In genomic region chr17:74520790-74521480, GRCh38 we compare ENCODE assay signal across 11 cellular contexts. TPM values are rescaled to one million over a fixed set of nuclear protein-coding genes. Genes with fewer than 3 reads are reported as not detected.
A peak's percentile ranks its signal among the peaks of the same experiment; 100 is the strongest.
DNase-seq lines count a peak whose midpoint lies in the region; ATAC-seq lines count a peak whose summit lies in the region.
"Had no signal": no experiment of that assay in that cellular context is flagged by ENCODE, and none has a peak within 500 bp of the region (broad histone marks: within the 10 kb centered on the region; RNA-seq: fewer than 3 reads in every experiment).

No MANE protein-coding gene starts in this region.

- peaks cover 0 to 2% of the 10 kb centered on the region in 2 donors for H3K27me3 ChIP-seq in duodenal mucosa (ENCODE audit: control insufficient read depth in 1 of 2, insufficient read depth in 2 of 2, low read length in 2 of 2)

- peaks cover 0 to 5% of the 10 kb centered on the region in 2 donors for H3K9me3 ChIP-seq in duodenal mucosa (ENCODE audit: control insufficient read depth in 1 of 2, low read length in 2 of 2)

- no peak overlapping the region for H3K4me3 ChIP-seq in duodenal mucosa (ENCODE audit: low read depth in 1 of 2, low read length in 2 of 2)
- H3K4me3 ChIP-seq: PC-9 had no signal

- no peak for ATAC-seq in stimulated activated naive CD8-positive, alpha-beta T cell treated with anti-CD3 and anti-CD28 coated beads, Interleukin-15, amount 100 ng/mL, for 72 hours
- ATAC-seq in GM21529 (IDR thresholded peaks at IDR 0.05; ENCODE audit: unreplicated experiment): no peak

- H3K4me3 Mint-ChIP-seq in stimulated activated naive CD8-positive, alpha-beta T cell treated with anti-CD3 and anti-CD28 coated beads, Interleukin-15, Interleukin-2, amounts not matched to agents 100 ng/mL and 50 ng/mL, for 24 hours: no peak overlapping the region
- H3K4me3 Mint-ChIP-seq in stimulated activated naive CD8-positive, alpha-beta T cell treated with anti-CD3 and anti-CD28 coated beads, Interleukin-15, amount 100 ng/mL, for 72 hours: no peak overlapping the region

- peaks cover 23% of the 10 kb centered on the region for H3K27me3 Mint-ChIP-seq in stimulated activated naive CD8-positive, alpha-beta T cell treated with anti-CD3 and anti-CD28 coated beads, Interleukin-15, Interleukin-2, amounts not matched to agents 100 ng/mL and 50 ng/mL, for 24 hours
- peaks cover 51% of the 10 kb centered on the region for H3K27me3 Mint-ChIP-seq in stimulated activated naive CD8-positive, alpha-beta T cell treated with anti-CD3 and anti-CD28 coated beads, Interleukin-15, amount 100 ng/mL, for 72 hours

- no peaks in the 10 kb centered on the region for H3K36me3 Mint-ChIP-seq in stimulated activated naive CD8-positive, alpha-beta T cell treated with anti-CD3 and anti-CD28 coated beads, Interleukin-15, Interleukin-2, amounts not matched to agents 100 ng/mL and 50 ng/mL, for 24 hours (ENCODE audit: low read depth)

- H3K4me1 ChIP-seq in duodenal mucosa (ENCODE audit: control insufficient read depth in 1 of 2, insufficient read depth in 2 of 2, low read length in 2 of 2): no peaks in the 10 kb centered on the region

- peak overlapping the region; percentile 62 for H3K27ac ChIP-seq in duodenal mucosa (ENCODE audit: low read depth, low read length)
- H3K27ac ChIP-seq: PC-9 had no signal

- H3K9me3 Mint-ChIP-seq in stimulated activated naive CD8-positive, alpha-beta T cell treated with anti-CD3 and anti-CD28 coated beads, Interleukin-15, Interleukin-2, amounts not matched to agents 100 ng/mL and 50 ng/mL, for 24 hours: peaks cover 15% of the 10 kb centered on the region
- peaks cover 16 to 28% of the 10 kb centered on the region in 2 donors for H3K9me3 Mint-ChIP-seq in stimulated activated naive CD8-positive, alpha-beta T cell treated with anti-CD3 and anti-CD28 coated beads, Interleukin-15, amount 100 ng/mL, for 72 hours

- no peak for DNase-seq in stimulated activated naive CD8-positive, alpha-beta T cell treated with anti-CD3 and anti-CD28 coated beads, Interleukin-15, amount 100 ng/mL, for 72 hours
- DNase-seq in mucosa of gallbladder (ENCODE audit: low spot score) (peak; percentile 30), RKO (ENCODE audit: low spot score) (no peak), NCI-H446 treated with DMSO at 0.1 percent for 48 hours (lab: John Stamatoyannopoulos, UW) (no peak)
- DNase-seq in activated naive CD4-positive, alpha-beta T cell (lab: John Stamatoyannopoulos, UW): no peak
- DNase-seq: PC-9 had no signal

- H3K9ac ChIP-seq in duodenal mucosa (ENCODE audit: low read depth in 1 of 2, low read length in 2 of 2): no peak overlapping the region

- H3K36me3 ChIP-seq in duodenal mucosa (ENCODE audit: control insufficient read depth in 1 of 2, insufficient read depth in 2 of 2, low read length in 2 of 2): no peaks in the 10 kb centered on the region

- H3K27ac Mint-ChIP-seq in stimulated activated naive CD8-positive, alpha-beta T cell treated with anti-CD3 and anti-CD28 coated beads, Interleukin-15, Interleukin-2, amounts not matched to agents 100 ng/mL and 50 ng/mL, for 24 hours: peak overlapping the region; percentile 39
- H3K27ac Mint-ChIP-seq in stimulated activated naive CD8-positive, alpha-beta T cell treated with anti-CD3 and anti-CD28 coated beads, Interleukin-15, amount 100 ng/mL, for 72 hours: no peak overlapping the region

- H3K4me1 Mint-ChIP-seq in stimulated activated naive CD8-positive, alpha-beta T cell treated with anti-CD3 and anti-CD28 coated beads, Interleukin-15, Interleukin-2, amounts not matched to agents 100 ng/mL and 50 ng/mL, for 24 hours (ENCODE audit: low read depth): peaks cover 25% of the 10 kb centered on the region
- peaks cover 24% of the 10 kb centered on the region for H3K4me1 Mint-ChIP-seq in stimulated activated naive CD8-positive, alpha-beta T cell treated with anti-CD3 and anti-CD28 coated beads, Interleukin-15, amount 100 ng/mL, for 72 hours

RNA-seq across cellular contexts. Expression of gene CD300LB, which starts 10.3 kb away (rescaled TPM):
- total RNA-seq in mucosa of gallbladder: 0.49 TPM
- total RNA-seq: fibroblast of lung, PC-9, urinary bladder had no signal

RNA-seq across cellular contexts. Expression of gene CD300C, which starts 25.0 kb away (rescaled TPM):
- total RNA-seq in mucosa of gallbladder: 2.9 TPM
- total RNA-seq: fibroblast of lung, PC-9 had no signal

RNA-seq across cellular contexts. Expression of gene CD300H, which starts 46.4 kb away (rescaled TPM):
- total RNA-seq in mucosa of gallbladder: not detected
- total RNA-seq: fibroblast of lung, PC-9, urinary bladder had no signal

RNA-seq across cellular contexts. Expression of gene CD300A, which starts 54.5 kb away (rescaled TPM):
- 15.2 TPM for total RNA-seq in mucosa of gallbladder
- total RNA-seq: fibroblast of lung, PC-9 had no signal
